ENCODE assay signal across 18 cellular contexts in the genomic region with DNA sequence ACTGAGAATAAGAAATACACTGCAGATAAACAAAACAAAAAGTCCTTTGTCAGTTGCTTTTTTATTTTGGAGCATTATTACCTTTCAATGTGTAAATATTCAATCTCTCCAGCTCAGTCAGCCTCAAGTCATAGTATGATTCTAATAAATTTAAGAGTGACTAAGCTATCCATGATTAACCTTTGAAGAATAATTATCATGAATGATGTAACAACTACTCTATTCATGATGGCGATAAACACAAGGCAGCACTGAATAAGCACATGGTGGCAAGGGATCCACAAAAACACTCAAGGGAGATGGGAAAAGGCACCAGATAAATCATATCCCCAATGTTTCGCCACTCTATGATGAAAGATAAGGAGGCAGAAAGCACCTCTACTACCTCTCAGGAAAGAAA.
A peak's percentile ranks its signal among the peaks of the same experiment; 100 is the strongest.
DNase-seq lines count a peak whose midpoint lies in the region; ATAC-seq, FAIRE-seq and TF ChIP-seq lines count a peak whose summit lies in the region.
"Had no signal": no experiment of that assay in that cellular context is flagged by ENCODE, and none has a peak within 500 bp of the region (broad histone marks: within the 10 kb centered on the region; RNA-seq: fewer than 3 reads in every experiment).

No MANE protein-coding gene starts in this region.

- H3K23me2 ChIP-seq in H1 (ENCODE audit: low read depth, low read length) = no peaks in the 10 kb centered on the region

- DNase-seq in H54 (ENCODE audit: insufficient read length, low spot score) (no peak), RKO (ENCODE audit: low spot score) (peak; percentile 24), H1 (ENCODE audit: low read depth in 1 of 2, low spot score in 2 of 2) (no peak), nephron progenitor cell (no peak), neuronal stem cell (ENCODE audit: low spot score) (no peak), NCI-H2107 treated with DMSO at 0.1 percent for 48 hours (lab: John Stamatoyannopoulos, UW; ENCODE audit: unreplicated experiment) (no peak)
- no peak for DNase-seq in stimulated activated CD4-positive, alpha-beta T cell treated with anti-CD3 and anti-CD28 coated beads, Interleukin-4, amount 100 ng/mL, for 1 hour
- DNase-seq: CD8-positive, alpha-beta T cell; DMS53; KBM-7; NCI-H1048; NCI-H1436; NCI-H1930; NCI-H2171; NCI-H526 had no signal

- H3K4me2 ChIP-seq in H1 (ENCODE audit: insufficient read depth in 1 of 2, low read depth in 2 of 2, low read length in 2 of 2) (no peak overlapping the region), neuronal stem cell (ENCODE audit: insufficient read depth, low read length, poor library complexity, severe bottlenecking) (no peak overlapping the region)
- H3K4me2 ChIP-seq: BLaER1 treated with 17β-estradiol and CSF1 and Interleukin-3, amounts not matched to agents 10 nM and 100 nM had no signal

- no peak for TF ChIP-seq EP300 in H1 (IDR thresholded peaks at IDR 0.05; ENCODE audit: borderline replicate concordance in 1 of 2, low read depth in 2 of 2, low read length in 2 of 2)

- H3K18ac ChIP-seq in H1 (ENCODE audit: extremely low read depth, low read length) (peak overlapping the region; percentile 26; the same call in 1 of the 2 replicates), neuronal stem cell (ENCODE audit: low read length) (no peak overlapping the region)

- H3K9me3 Mint-ChIP-seq in nephron progenitor cell = peaks cover 45% of the 10 kb centered on the region

- no peak for TF ChIP-seq RAD21 in H1 (IDR thresholded peaks at IDR 0.05 in 1 of 2, conservative IDR thresholded peaks at IDR 0.05 in 1 of 2; ENCODE audit: low read depth in 2 of 2, low read length in 2 of 2)

- no peak overlapping the region for H4K8ac ChIP-seq in H1 (ENCODE audit: extremely low read depth, insufficient read depth, low read length)
- no peak overlapping the region for H4K8ac ChIP-seq in neuronal stem cell (ENCODE audit: low read depth, low read length)

- H2BK20ac ChIP-seq in H1 (ENCODE audit: low read length) = no peak overlapping the region

- H3K79me1 ChIP-seq in H1 (ENCODE audit: low read depth, low read length) = no peaks in the 10 kb centered on the region
- no peaks in the 10 kb centered on the region for H3K79me1 ChIP-seq in neuronal stem cell (ENCODE audit: low read depth, low read length)

- H4K91ac ChIP-seq in H1 (replicated peaks; ENCODE audit: insufficient read length, low read length) = no peak overlapping the region
- H4K91ac ChIP-seq in neuronal stem cell (ENCODE audit: low read depth, low read length, poor library complexity) = no peak overlapping the region

- H3K4me3 ChIP-seq in H1 (ENCODE audit: extremely low read depth in 1 of 4, insufficient read depth in 2 of 4, low read depth in 3 of 4, low read length in 4 of 4) (no peak overlapping the region), neuronal stem cell (ENCODE audit: low read length in 2 of 2) (no peak overlapping the region)
- H3K4me3 ChIP-seq: BLaER1 treated with 17β-estradiol and CSF1 and Interleukin-3, amounts not matched to agents 10 nM and 100 nM; SK-N-MC had no signal

- H3K4ac ChIP-seq in H1 (replicated peaks; ENCODE audit: insufficient read length, low read depth, low read length) (no peak overlapping the region), neuronal stem cell (ENCODE audit: low read length) (no peak overlapping the region)

- H2BK120ac ChIP-seq in H1 (replicated peaks; ENCODE audit: low read depth, low read length) (no peak overlapping the region), neuronal stem cell (ENCODE audit: low read depth, low read length) (no peak overlapping the region)

- peak; percentile 79 for FAIRE-seq in H54 (lab: Jason Lieb, UNC)
- no peak for FAIRE-seq in H1 (lab: Jason Lieb, UNC)

- H2AFZ ChIP-seq in H1 (ENCODE audit: low read length) = no peak overlapping the region
- H2AFZ ChIP-seq in neuronal stem cell (ENCODE audit: low read length) = no peak overlapping the region

- peaks cover 5% of the 10 kb centered on the region for H3K4me1 Mint-ChIP-seq in nephron progenitor cell

- H3K56ac ChIP-seq in H1 (replicated peaks; ENCODE audit: insufficient read length, low read depth, low read length) = no peak overlapping the region

- H3K36me3 ChIP-seq in H1 (ENCODE audit: control insufficient read depth in 2 of 4, insufficient read depth in 4 of 4, low read length in 3 of 4) (peaks cover 0 to 15% (median 2%) of the 10 kb centered on the region in 4 experiments; a peak in 1 of 8 replicates), neuronal stem cell (replicated peaks in 1 of 2; ENCODE audit: control insufficient read depth in 2 of 2, insufficient read depth in 2 of 2, low read length in 2 of 2) (peaks cover 0 to 84% of the 10 kb centered on the region in 2 donors)

- no peak overlapping the region for H4K5ac ChIP-seq in H1 (ENCODE audit: insufficient read length, low read depth, low read length)

- peak overlapping the region; percentile 8 for H3K27ac Mint-ChIP-seq in nephron progenitor cell
- H3K27ac Mint-ChIP-seq: CD8-positive, alpha-beta T cell had no signal

- H3K4me3 Mint-ChIP-seq in nephron progenitor cell = no peak overlapping the region
- H3K4me3 Mint-ChIP-seq: CD8-positive, alpha-beta T cell had no signal

- H3K9ac ChIP-seq in H1 (replicated peaks in 1 of 4; ENCODE audit: extremely low read depth in 1 of 4, low read depth in 3 of 4, low read length in 3 of 4) (no peak overlapping the region), neuronal stem cell (ENCODE audit: low read depth, low read length, poor library complexity) (no peak overlapping the region)
- H3K9ac ChIP-seq: BLaER1 treated with 17β-estradiol and CSF1 and Interleukin-3, amounts not matched to agents 10 nM and 100 nM had no signal

- ATAC-seq in HG02623 (IDR thresholded peaks at IDR 0.05; ENCODE audit: unreplicated experiment) = no peak
- ATAC-seq: CD8-positive, alpha-beta T cell had no signal

- TF ChIP-seq POLR2A in H54 (IDR thresholded peaks at IDR 0.05; ENCODE audit: low read depth, low read length) (no peak), H1 (IDR thresholded peaks at IDR 0.05; ENCODE audit: control extremely low read depth in 1 of 2, low read depth in 2 of 2, low read length in 2 of 2) (no peak)

- H3K9me3 ChIP-seq in H1 (ENCODE audit: insufficient read depth in 2 of 2, low read depth in 1 of 2, low read length in 1 of 2) (peaks cover 3 to 8% of the 10 kb centered on the region in 2 experiments; a peak in 2 of 4 replicates), neuronal stem cell (replicated peaks in 1 of 2; ENCODE audit: control insufficient read depth in 2 of 2, insufficient read depth in 1 of 2, low read depth in 1 of 2, low read length in 2 of 2) (peaks cover 1 to 70% of the 10 kb centered on the region in 2 donors)

- POLR2A ChIA-PET in H1 (lab: Charles Lee; ENCODE audit: partially characterized antibody) = interaction anchor here (0.7 kb wide), 1 partner anchor 14 kb away, joined by 4 read pairs; no protein-coding TSS in a partner anchor

- peaks cover 0 to 54% of the 10 kb centered on the region in 2 experiments; a peak in 2 of 4 replicates for H3K79me2 ChIP-seq in H1 (ENCODE audit: control insufficient read depth in 1 of 2, insufficient read depth in 2 of 2, low read length in 2 of 2)

- no peak for TF ChIP-seq CTCF in H1 (IDR thresholded peaks at IDR 0.05; ENCODE audit: control extremely low read depth in 1 of 3, insufficient read depth in 1 of 3, low read depth in 1 of 3, low read length in 3 of 3)
- TF ChIP-seq CTCF in nephron progenitor cell (IDR thresholded peaks at IDR 0.05) = no peak

- H2BK5ac ChIP-seq in H1 (ENCODE audit: low read depth, low read length) = no peak overlapping the region
- no peak overlapping the region for H2BK5ac ChIP-seq in neuronal stem cell (ENCODE audit: low read length)

- H3K14ac ChIP-seq in H1 (ENCODE audit: insufficient read length) (no peak overlapping the region), neuronal stem cell (ENCODE audit: low read length) (no peak overlapping the region)

- peaks cover 90% of the 10 kb centered on the region for H3K36me3 Mint-ChIP-seq in nephron progenitor cell (ENCODE audit: low read depth)

- H2AK5ac ChIP-seq in H1 (ENCODE audit: low read depth, low read length) = no peak overlapping the region
- no peak overlapping the region for H2AK5ac ChIP-seq in neuronal stem cell (ENCODE audit: low read depth, low read length)

- H3K27me3 ChIP-seq in H1 (replicated peaks in 1 of 4; ENCODE audit: control insufficient read depth in 3 of 4, extremely low read depth in 1 of 4, insufficient read depth in 3 of 4, low read length in 3 of 4) = peaks cover 0 to 1% (median 0%) of the 10 kb centered on the region in 4 experiments; a peak in 1 of 7 replicates
- H3K27me3 ChIP-seq in neuronal stem cell (ENCODE audit: control insufficient read depth in 3 of 3, insufficient read depth in 3 of 3, low read depth in 1 of 3, low read length in 3 of 3) = no peaks in the 10 kb centered on the region
- H3K27me3 ChIP-seq: BLaER1 treated with 17β-estradiol and CSF1 and Interleukin-3, amounts not matched to agents 10 nM and 100 nM had no signal

- H3K4me1 ChIP-seq in H1 (replicated peaks in 1 of 4; ENCODE audit: control insufficient read depth in 3 of 4, insufficient read depth in 4 of 4, low read length in 3 of 4) = peaks cover 0 to 4% (median under 1%) of the 10 kb centered on the region in 4 experiments; a peak in 5 of 7 replicates
- no peaks in the 10 kb centered on the region for H3K4me1 ChIP-seq in neuronal stem cell (ENCODE audit: control insufficient read depth in 2 of 2, insufficient read depth in 1 of 2, low read depth in 1 of 2, low read length in 2 of 2)
- H3K4me1 ChIP-seq: BLaER1 treated with 17β-estradiol and CSF1 and Interleukin-3, amounts not matched to agents 10 nM and 100 nM had no signal

- H3K23ac ChIP-seq in H1 (ENCODE audit: insufficient read length) (no peak overlapping the region), neuronal stem cell (ENCODE audit: low read depth, low read length, poor library complexity) (no peak overlapping the region)

- no peaks in the 10 kb centered on the region for H3K27me3 Mint-ChIP-seq in nephron progenitor cell (ENCODE audit: low read depth, poor library complexity)

- no peaks in the 10 kb centered on the region for H4K20me1 ChIP-seq in H1 (replicated peaks in 1 of 2; ENCODE audit: control insufficient read depth in 1 of 2, insufficient read depth in 2 of 2, low read length in 2 of 2)
- H4K20me1 ChIP-seq: BLaER1 treated with 17β-estradiol and CSF1 and Interleukin-3, amounts not matched to agents 10 nM and 100 nM had no signal

- 81% methylated on average over 2 of the region's 2 CpGs; no CpG with 5 or more reads in 1 of the 2 experiments for WGBS in H1 (ENCODE audit: extremely low coverage in 1 of 2, insufficient coverage in 1 of 2, insufficient read length in 1 of 2, insufficient replicate concordance in 2 of 2, low coverage in 1 of 2, low lambda C conversion rate in 2 of 2, missing lambda C conversion rate in 1 of 2), 2 experiments
- WGBS in neuronal stem cell (ENCODE audit: extremely low coverage in 2 of 2, insufficient read length in 2 of 2, insufficient replicate concordance in 1 of 2), 2 donors = no CpG with 5 or more reads among the region's 2 CpGs

- no peak overlapping the region for H2BK15ac ChIP-seq in H1 (ENCODE audit: low read length)
- no peak overlapping the region for H2BK15ac ChIP-seq in neuronal stem cell (ENCODE audit: low read length)

- CTCF ChIA-PET in H1 (lab: Charles Lee; ENCODE audit: partially characterized antibody) = interaction anchor here (1.7 to 4.7 kb wide), 2 partner anchors 10 to 141 kb away, joined by 3 to 15 read pairs; no protein-coding TSS in a partner anchor

- H2BK12ac ChIP-seq in H1 (ENCODE audit: low read depth, low read length) (no peak overlapping the region), neuronal stem cell (ENCODE audit: low read length) (no peak overlapping the region)

- H3K27ac ChIP-seq in H1 (ENCODE audit: low read depth, low read length) (no peak overlapping the region), neuronal stem cell (replicated peaks; ENCODE audit: low read length) (no peak overlapping the region)
- H3K27ac ChIP-seq: BLaER1 treated with 17β-estradiol and CSF1 and Interleukin-3, amounts not matched to agents 10 nM and 100 nM; SK-N-MC had no signal
